8 cellular contexts compared by ENCODE assay signal in genomic region chr3:58419782-58420512, GRCh38. TPM values are rescaled to one million over a fixed set of nuclear protein-coding genes. Genes with fewer than 3 reads are reported as not detected.
DNase-seq lines count a peak whose midpoint lies in the region; ATAC-seq, FAIRE-seq and TF ChIP-seq lines count a peak whose summit lies in the region.

No MANE protein-coding gene starts in this region.

- H3K27ac ChIP-seq in heart right ventricle: peak overlapping the region; percentile 46 to 89 (median 76)
- H3K27ac ChIP-seq in uterus: peak overlapping the region; percentile 32 to 70

- no peak for TF ChIP-seq POLR2A in uterus (IDR thresholded peaks at IDR 0.05)

- WGBS in heart right ventricle, 2 donors: 67 to 72% methylated on average over 7 of the region's 7 CpGs

- TF ChIP-seq CTCF in heart right ventricle (IDR thresholded peaks at IDR 0.05) (peak in 1 of 9 donors; percentile 17), uterus (IDR thresholded peaks at IDR 0.05) (no peak)

- no peaks in the 10 kb centered on the region for H3K9me3 ChIP-seq in heart right ventricle
- H3K9me3 ChIP-seq in uterus: no peaks in the 10 kb centered on the region

- H3K27me3 ChIP-seq in heart right ventricle: no peaks in the 10 kb centered on the region
- no peaks in the 10 kb centered on the region for H3K27me3 ChIP-seq in uterus

- FAIRE-seq in GM19239 (lab: Jason Lieb, UNC): peak; percentile 87

- H3K4me3 ChIP-seq in heart right ventricle (no peak overlapping the region), uterus (no peak overlapping the region)

- peaks cover 0 to 52% (median 24%) of the 10 kb centered on the region in 9 donors for H3K4me1 ChIP-seq in heart right ventricle
- peaks cover 0 to 8% of the 10 kb centered on the region in 2 donors for H3K4me1 ChIP-seq in uterus

- intact Hi-C loops in heart right ventricle (cut with DNase I): loop anchor here in 8 of 10 donors (5.0 to 10.0 kb wide), 7 partner anchors 88 to 243 kb away; partner anchors contain the start of genes PXK (in 2 of the 8) and ACOX2 (in 1 of the 8)
- intact Hi-C loops in uterus (cut with DNase I; ENCODE audit: low total_unique reads): no loop called here

- H3K36me3 ChIP-seq in heart right ventricle (peaks cover 0 to 66% (median 3%) of the 10 kb centered on the region in 9 donors), uterus (no peaks in the 10 kb centered on the region)

- peak; percentile 25 for DNase-seq in A172 (ENCODE audit: low spot score)
- no peak for DNase-seq in GM19239 (ENCODE audit: insufficient read length, low spot score)
- peak; percentile 45 to 65 for DNase-seq in heart right ventricle
- DNase-seq in uterus: peak; percentile 30 to 52
- DNase-seq in NCI-H446 (lab: John Stamatoyannopoulos, UW): no peak
- no peak for DNase-seq in kidney glomerular epithelial cell (lab: John Stamatoyannopoulos, UW)
- no peak for DNase-seq in activated naive CD4-positive, alpha-beta T cell treated with Interleukin-2 at 50 U/mL for 16 hours

- ATAC-seq in HG03469 (IDR thresholded peaks at IDR 0.05; ENCODE audit: unreplicated experiment) (peak; percentile 61), heart right ventricle (peak; percentile 69 to 95 (median 80))

RNA-seq across cellular contexts. Expression of gene PDHB, which starts 13.7 kb away (rescaled TPM):
- total RNA-seq in A172 (2014; rRNA removed; shearing (Covaris generic)): 141 and 170 TPM in 2 replicates
- total RNA-seq in heart right ventricle (100 to 1,000 TPM; 170 to 255 (median 217) TPM), uterus (100 to 1,000 TPM in 1 of 4 donors, 10 to 100 TPM in 3; 40.9 to 100 (median 49.7) TPM)
- polyA plus RNA-seq in heart right ventricle: 100 to 1,000 TPM; 140 to 157 TPM

Comparison
In these comparisons a context has a peak if more than half of its experiments do, and no peak if none do; other contexts are left out.
1. DNase-seq: peak in A172 (single experiment), heart right ventricle (2 of 2) and uterus (2 of 2); none in GM19239 (single experiment), NCI-H446 (0 of 2), kidney glomerular epithelial cell (single experiment) and activated naive CD4-positive, alpha-beta T cell treated with Interleukin-2 at 50 U/mL for 16 hours (single experiment).